In the genomic region with DNA sequence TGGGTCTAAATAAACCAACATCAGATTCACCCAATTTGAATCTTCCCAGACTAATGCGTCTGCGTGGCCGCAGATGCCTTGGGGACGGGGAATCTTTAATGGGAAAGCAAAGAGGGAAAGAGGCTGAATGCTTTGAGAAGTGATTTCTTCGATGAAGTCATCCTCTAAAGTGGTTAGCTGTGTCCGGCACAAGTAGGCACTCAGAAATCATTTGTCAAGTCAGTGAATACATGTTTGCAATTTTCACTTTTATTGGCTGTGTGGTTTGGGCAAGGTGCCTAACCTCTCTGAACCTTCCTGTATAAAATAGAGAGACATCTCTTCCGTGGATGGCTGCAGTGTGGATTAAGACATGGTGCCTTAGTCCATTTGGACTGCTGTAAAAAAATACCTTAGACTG, we compare ENCODE assay signal across 16 cellular contexts. TPM values are rescaled to one million over a fixed set of nuclear protein-coding genes. Genes with fewer than 3 reads are reported as not detected.
DNase-seq lines count a peak whose midpoint lies in the region; ATAC-seq and TF ChIP-seq lines count a peak whose summit lies in the region.
"Had no signal": no experiment of that assay in that cellular context is flagged by ENCODE, and none has a peak within 500 bp of the region (broad histone marks: within the 10 kb centered on the region; RNA-seq: fewer than 3 reads in every experiment).

No MANE protein-coding gene starts in this region.

- no peak for ATAC-seq in naive thymus-derived CD8-positive, alpha-beta T cell
- no peak for ATAC-seq in effector memory CD8-positive, alpha-beta T cell (replicated peaks)

- H3K36me3 Mint-ChIP-seq in neural progenitor cell: no peaks in the 10 kb centered on the region
- H3K36me3 Mint-ChIP-seq in naive thymus-derived CD8-positive, alpha-beta T cell: no peaks in the 10 kb centered on the region
- H3K36me3 Mint-ChIP-seq in effector memory CD8-positive, alpha-beta T cell (ENCODE audit: insufficient read depth): no peaks in the 10 kb centered on the region
- H3K36me3 Mint-ChIP-seq: IgD-negative memory B cell had no signal

- H3K36me3 ChIP-seq in HEK293 (ENCODE audit: control insufficient read depth in 2 of 2, insufficient read depth in 1 of 2, low read length in 2 of 2) (no peaks in the 10 kb centered on the region), neural progenitor cell (no peaks in the 10 kb centered on the region)
- H3K36me3 ChIP-seq: HAP-1 had no signal

- H3K27ac ChIP-seq in HEK293 (ENCODE audit: extremely low read depth, low read depth, low read length) (no peak overlapping the region), neural progenitor cell (no peak overlapping the region)
- H3K27ac ChIP-seq: GM23248 had no signal

- H3K79me2 ChIP-seq in neural progenitor cell (ENCODE audit: low read depth): no peaks in the 10 kb centered on the region

- no peak overlapping the region for H3K9ac ChIP-seq in neural progenitor cell
- H3K9ac ChIP-seq: GM23248 had no signal

- no peaks in the 10 kb centered on the region for H3K9me3 Mint-ChIP-seq in neural progenitor cell
- H3K9me3 Mint-ChIP-seq in naive thymus-derived CD8-positive, alpha-beta T cell: no peaks in the 10 kb centered on the region
- peaks cover 0 to 1% of the 10 kb centered on the region in 2 donors for H3K9me3 Mint-ChIP-seq in effector memory CD8-positive, alpha-beta T cell
- H3K9me3 Mint-ChIP-seq: CD4-positive, alpha-beta T cell; HFFc6; IgD-negative memory B cell had no signal

- no peak overlapping the region for H3K4me3 ChIP-seq in HEK293 (ENCODE audit: low read depth, low read length)
- H3K4me3 ChIP-seq in neural progenitor cell: no peak overlapping the region
- H3K4me3 ChIP-seq: GM23248, HAP-1 had no signal

- POLR2A ChIA-PET in HEK293 (lab: Yijun Ruan, JAX): no interaction called here
- POLR2A ChIA-PET in naive thymus-derived CD8-positive, alpha-beta T cell (lab: Charles Lee): no interaction called here

- peaks cover 19% of the 10 kb centered on the region for H3K27me3 Mint-ChIP-seq in neural progenitor cell (ENCODE audit: insufficient read depth, low read depth)
- H3K27me3 Mint-ChIP-seq in naive thymus-derived CD8-positive, alpha-beta T cell: peaks cover 1 to 19% (median 10%) of the 10 kb centered on the region in 5 donors
- H3K27me3 Mint-ChIP-seq in effector memory CD8-positive, alpha-beta T cell: peaks cover 26 to 58% of the 10 kb centered on the region in 2 donors

- H3K27ac Mint-ChIP-seq in neural progenitor cell: peak overlapping the region; percentile 42
- H3K27ac Mint-ChIP-seq in naive thymus-derived CD8-positive, alpha-beta T cell: no peak overlapping the region
- no peak overlapping the region for H3K27ac Mint-ChIP-seq in effector memory CD8-positive, alpha-beta T cell
- H3K27ac Mint-ChIP-seq: CD4-positive, alpha-beta T cell; HFFc6; IgD-negative memory B cell had no signal

- H3K4me1 Mint-ChIP-seq in neural progenitor cell: peaks cover 52% of the 10 kb centered on the region
- H3K4me1 Mint-ChIP-seq in naive thymus-derived CD8-positive, alpha-beta T cell: no peaks in the 10 kb centered on the region
- H3K4me1 Mint-ChIP-seq in effector memory CD8-positive, alpha-beta T cell (ENCODE audit: low read depth in 2 of 2): no peaks in the 10 kb centered on the region

- no peak overlapping the region for H2AFZ ChIP-seq in neural progenitor cell (replicated peaks)
- H2AFZ ChIP-seq: GM23248 had no signal

- H3K4me2 ChIP-seq in neural progenitor cell: no peak overlapping the region

- H3F3A ChIP-seq in neural progenitor cell (ENCODE audit: low read depth): peaks cover 4% of the 10 kb centered on the region

- CTCF ChIA-PET in HEK293 (lab: Yijun Ruan, JAX): interaction anchor here (0.9 to 3.0 kb wide), 3 partner anchors 38 to 255 kb away, joined by 4 to 16 read pairs (median 4); no protein-coding TSS in a partner anchor

- no peak overlapping the region for H3K4me3 Mint-ChIP-seq in neural progenitor cell
- no peak overlapping the region for H3K4me3 Mint-ChIP-seq in naive thymus-derived CD8-positive, alpha-beta T cell
- H3K4me3 Mint-ChIP-seq in effector memory CD8-positive, alpha-beta T cell: no peak overlapping the region
- H3K4me3 Mint-ChIP-seq: CD4-positive, alpha-beta T cell; HFFc6 had no signal

- no peak for TF ChIP-seq CTCF in HEK293 (tag by site-specific recombination; IDR thresholded peaks at IDR 0.05)
- TF ChIP-seq CTCF in neural progenitor cell (IDR thresholded peaks at IDR 0.05): no peak

- H4K20me1 ChIP-seq in neural progenitor cell (ENCODE audit: low read depth): peaks cover 14% of the 10 kb centered on the region

- H3K4me1 ChIP-seq in HEK293 (ENCODE audit: control insufficient read depth, insufficient read depth, low read length): no peaks in the 10 kb centered on the region; the same call in 1 of the 2 replicates
- peaks cover 30% of the 10 kb centered on the region for H3K4me1 ChIP-seq in neural progenitor cell
- H3K4me1 ChIP-seq: HAP-1 had no signal

- peaks cover 20% of the 10 kb centered on the region for H3K27me3 ChIP-seq in neural progenitor cell

- DNase-seq in Daoy (ENCODE audit: low read depth) (peak; percentile 60), neural progenitor cell (ENCODE audit: low spot score) (no peak), NCI-H2107 treated with DMSO at 0.1 percent for 48 hours (lab: John Stamatoyannopoulos, UW; ENCODE audit: unreplicated experiment) (no peak)
- DNase-seq in naive thymus-derived CD8-positive, alpha-beta T cell: no peak
- DNase-seq in effector memory CD8-positive, alpha-beta T cell: no peak
- DNase-seq: C1 segment of cervical spinal cord; CD4-positive, alpha-beta T cell; DND-41; GM23248; HFFc6; KG1 had no signal

- H3K9me3 ChIP-seq in HEK293 (ENCODE audit: control insufficient read depth, insufficient read depth, low read depth, low read length) (no peaks in the 10 kb centered on the region), neural progenitor cell (ENCODE audit: low read depth) (no peaks in the 10 kb centered on the region)
- H3K9me3 ChIP-seq: HAP-1 had no signal

TF ChIP-seq in HEK293, 187 proteins besides CTCF, POLR2A, EP300 and RAD21:
- TF ChIP-seq ZNF514 (tag by site-specific recombination; IDR thresholded peaks at IDR 0.05): no peak
- TF ChIP-seq ZNF768 (tag by site-specific recombination; IDR thresholded peaks at IDR 0.05): 0 out of 2 replicates have a peak, but pooled peaks have one; percentile 8
- TF ChIP-seq ZNF548 (tag by site-specific recombination; IDR thresholded peaks at IDR 0.05): no peak
- TF ChIP-seq ZNF239 (tag by site-specific recombination; IDR thresholded peaks at IDR 0.05): no peak

RNA-seq across cellular contexts. Expression of a gene that starts 19.7 kb away (rescaled TPM):
- total RNA-seq in Daoy (2014; rRNA removed; shearing (Covaris generic)): 18.9 and 21.9 TPM in 2 replicates
- total RNA-seq in neural progenitor cell (ENCODE audit: low replicate concordance): 31.7 and 37.1 TPM in 2 replicates
- total RNA-seq in naive thymus-derived CD8-positive, alpha-beta T cell: 10 to 100 TPM; 29.0 to 30.3 TPM
- 1 to 10 TPM; 8.1 to 10.0 (median 9.1) TPM for polyA plus RNA-seq in naive thymus-derived CD8-positive, alpha-beta T cell

RNA-seq across cellular contexts. Expression of a gene that starts 21.2 kb away (rescaled TPM):
- not detected in 2 replicates for total RNA-seq in Daoy (2014; rRNA removed; shearing (Covaris generic))
- total RNA-seq in neural progenitor cell (ENCODE audit: low replicate concordance): not detected in 2 replicates
- not detected for total RNA-seq in naive thymus-derived CD8-positive, alpha-beta T cell
- not detected for polyA plus RNA-seq in naive thymus-derived CD8-positive, alpha-beta T cell
- total RNA-seq: A673; CD4-positive, alpha-beta T cell; GM23248; HFFc6; HT1080 had no signal
- polyA plus RNA-seq: GM23248, IgD-negative memory B cell had no signal
